In genomic region chr10:97894092-97894491, GRCh38 we compare ENCODE assay signal across 27 cellular contexts. TPM values are rescaled to one million over a fixed set of nuclear protein-coding genes. Genes with fewer than 3 reads are reported as not detected.
"Had no signal": no experiment of that assay in that cellular context is flagged by ENCODE, and none has a peak within 500 bp of the region (broad histone marks: within the 10 kb centered on the region; RNA-seq: fewer than 3 reads in every experiment).

No MANE protein-coding gene starts in this region.

- H3K9me3 ChIP-seq: neutrophil, ovary, psoas muscle, right lobe of liver, sigmoid colon, stomach, thoracic aorta, thyroid gland, tibial nerve, upper lobe of left lung, vagina had no signal

- H3K36me3 ChIP-seq: neutrophil, ovary, right lobe of liver, sigmoid colon, stomach, thoracic aorta, thyroid gland, tibial nerve, upper lobe of left lung, vagina had no signal

- H3K27ac ChIP-seq: neutrophil, ovary, parathyroid adenoma, psoas muscle, right lobe of liver, sigmoid colon, stomach, thoracic aorta, thyroid gland, tibial nerve, vagina had no signal

- ATAC-seq: naive thymus-derived CD8-positive, alpha-beta T cell; natural killer cell treated with Interleukin-12 subunit alpha and Interleukin-12 subunit beta and Interleukin-15 and Interleukin-18, amount 100 ng/mL, for 72 hours; psoas muscle; right cardiac atrium; right lobe of liver; stimulated activated effector memory CD8-positive, alpha-beta T cell treated with anti-CD3 and anti-CD28 coated beads, Interleukin-12 subunit alpha, Interleukin-12 subunit beta, amount 100 ng/mL, for 72 hours; stimulated activated naive B cell treated with anti-CD40 and anti-IgM and Interleukin-4, amounts not matched to agents 10 μg/mL and 1 μg/mL and 100 μg/mL, for 72 hours had no signal

- DNase-seq: nephron progenitor cell; nucleus accumbens; ovary; psoas muscle; right cardiac atrium; right lobe of liver; sigmoid colon; small intestine; stimulated activated CD4-positive, alpha-beta T cell treated with anti-CD3 and anti-CD28 coated beads, Interleukin-15, amount 100 ng/mL, for 24 hours; stimulated activated CD4-positive, alpha-beta T cell treated with anti-CD3 and anti-CD28 coated beads, Interleukin-2, amount 100 ng/mL, for 24 hours; stimulated activated CD4-positive, alpha-beta T cell treated with anti-CD3 and anti-CD28 coated beads, Interleukin-2, amount 100 ng/mL, for 48 hours; stimulated activated CD4-positive, alpha-beta T cell treated with anti-CD3 and anti-CD28 coated beads, Interleukin-4, amount 100 ng/mL, for 24 hours; stimulated activated naive B cell treated with anti-CD40 and anti-IgM and Interleukin-4, amounts not matched to agents 10 μg/mL and 1 μg/mL and 100 μg/mL, for 72 hours; stimulated activated naive CD4-positive, alpha-beta T cell treated with Interleukin-2 at 50 U/mL for 16 hours; stomach; thyroid gland; trophoblast cell; upper lobe of left lung had no signal

- H3K4me1 ChIP-seq: parathyroid adenoma, psoas muscle, right lobe of liver had no signal

- H3K4me3 ChIP-seq: ovary, psoas muscle, right lobe of liver, sigmoid colon, stomach, thoracic aorta, thyroid gland, tibial nerve, upper lobe of left lung, vagina had no signal

- H3K27me3 ChIP-seq: ovary, right lobe of liver, thyroid gland, tibial nerve, upper lobe of left lung, vagina had no signal

RNA-seq across cellular contexts. Expression of gene GOLGA7B, which starts 44.4 kb away (rescaled TPM):
- total RNA-seq: skeletal muscle tissue had no signal
